8 cellular contexts compared by ENCODE assay signal in genomic region chr11:58286249-58286648, GRCh38. TPM values are rescaled to one million over a fixed set of nuclear protein-coding genes. Genes with fewer than 3 reads are reported as not detected.
DNase-seq lines count a peak whose midpoint lies in the region; ATAC-seq and TF ChIP-seq lines count a peak whose summit lies in the region.

No MANE protein-coding gene starts in this region.

- H3K4me1 ChIP-seq in A673 (ENCODE audit: insufficient read depth, low read length, poor library complexity, severe bottlenecking) (no peaks in the 10 kb centered on the region), OCI-LY1 (ENCODE audit: insufficient read depth, low read length, severe bottlenecking) (no peaks in the 10 kb centered on the region)

- H3K27ac ChIP-seq in A673 (ENCODE audit: low read depth, low read length, poor library complexity, severe bottlenecking) (no peak overlapping the region), OCI-LY1 (ENCODE audit: low read depth, low read length, poor library complexity, severe bottlenecking) (no peak overlapping the region), caudate nucleus (ENCODE audit: low read depth, low read length) (no peak overlapping the region)

- no peaks in the 10 kb centered on the region for H3K27me3 ChIP-seq in A673 (replicated peaks; ENCODE audit: insufficient read depth, low read depth, low read length, poor library complexity)
- no peaks in the 10 kb centered on the region for H3K27me3 ChIP-seq in OCI-LY1 (ENCODE audit: insufficient read depth, low read length)

- no peak overlapping the region for H3K4me2 ChIP-seq in OCI-LY1 (ENCODE audit: low read length)

- H3K79me2 ChIP-seq in OCI-LY1 (ENCODE audit: insufficient read depth, low read length), result no peaks in the 10 kb centered on the region

- ATAC-seq in HG02870 (IDR thresholded peaks at IDR 0.05; ENCODE audit: unreplicated experiment) (peak; percentile 90), esophagus mucosa (peak; percentile 86)

- CTCF ChIA-PET in A673 (lab: Charles Lee), result interaction anchor here (0.5 to 0.9 kb wide), 3 partner anchors 10 to 469 kb away, joined by 3 to 14 read pairs (median 4); no protein-coding TSS in a partner anchor

- DNase-seq in A673 (ENCODE audit: low spot score) (peak; percentile 54), retinal pigment epithelial cell (ENCODE audit: low read depth) (peak; percentile 0), caudate nucleus (lab: John Stamatoyannopoulos, UW) (no peak), activated T-cell treated with anti-CD3 and anti-CD28 coated beads for 4 hours (no peak)

- no peak overlapping the region for H3K9ac ChIP-seq in OCI-LY1 (ENCODE audit: low read length)

- no peaks in the 10 kb centered on the region for H3F3A ChIP-seq in OCI-LY1 (ENCODE audit: insufficient read depth, low read length)

- H3K4me3 ChIP-seq in A673 (ENCODE audit: low read depth, low read length, poor library complexity, severe bottlenecking), result no peak overlapping the region
- no peak overlapping the region for H3K4me3 ChIP-seq in OCI-LY1 (ENCODE audit: low read depth, low read length, poor library complexity, severe bottlenecking)
- no peak overlapping the region for H3K4me3 ChIP-seq in retinal pigment epithelial cell (ENCODE audit: low read length)

- H4K20me1 ChIP-seq in OCI-LY1 (ENCODE audit: insufficient read depth, low read length), result no peaks in the 10 kb centered on the region

- intact Hi-C loops in A673 (cut with micrococcal nuclease; ENCODE audit: unreplicated experiment), result loop anchor here (5.0 to 10.0 kb wide), 2 partner anchors 531 to 939 kb away; partner anchors contain the start of gene BTBD18

- no peak overlapping the region for H2AFZ ChIP-seq in OCI-LY1 (ENCODE audit: low read length)

- no peaks in the 10 kb centered on the region for H3K36me3 ChIP-seq in A673 (ENCODE audit: insufficient read depth, low read length, poor library complexity, severe bottlenecking)
- no peaks in the 10 kb centered on the region for H3K36me3 ChIP-seq in OCI-LY1 (ENCODE audit: insufficient read depth, low read length)

- POLR2A ChIA-PET in A673 (lab: Charles Lee; ENCODE audit: low non-redundant PET), result interaction anchor here (0.7 kb wide), 1 partner anchor 10 kb away, joined by 3 read pairs; no protein-coding TSS in a partner anchor

- no peaks in the 10 kb centered on the region for H3K9me2 ChIP-seq in OCI-LY1 (ENCODE audit: low read depth, low read length)

- H3K9me3 ChIP-seq in A673 (ENCODE audit: low read depth, low read length, poor library complexity, severe bottlenecking), result no peaks in the 10 kb centered on the region
- no peaks in the 10 kb centered on the region for H3K9me3 ChIP-seq in OCI-LY1 (ENCODE audit: low read length)

- BruUV-seq in A673 (replicated peaks; lab: Mats Ljungman, UMichigan), result no TSS peak

- TF ChIP-seq CTCF in A673 (conservative IDR thresholded peaks at IDR 0.05; ENCODE audit: low read depth, low read length), result peak; percentile 82
- peak; percentile 71; the same call in 2 of the 3 replicates for TF ChIP-seq CTCF in GM12872 (IDR thresholded peaks at IDR 0.05; ENCODE audit: insufficient read depth, low read depth, low read length)
- TF ChIP-seq CTCF in OCI-LY1 (IDR thresholded peaks at IDR 0.05; ENCODE audit: low read length), result peak; percentile 65
- TF ChIP-seq CTCF in retinal pigment epithelial cell (conservative IDR thresholded peaks at IDR 0.05; ENCODE audit: low read depth, low read length), result peak; percentile 79

RNA-seq across cellular contexts. Expression of gene OR10W1, which starts 18.2 kb away (rescaled TPM):
- total RNA-seq in A673 (2021) (not detected in 2 replicates), esophagus mucosa (not detected)

RNA-seq across cellular contexts. Expression of gene OR10Q1, which starts 57.5 kb away (rescaled TPM):
- not detected in 2 replicates for total RNA-seq in A673 (2021)
- not detected for total RNA-seq in esophagus mucosa

Comparison
In these comparisons a context has a peak if more than half of its experiments do, and no peak if none do; other contexts are left out.
1. DNase-seq: peak in A673 (single experiment) and retinal pigment epithelial cell (single experiment); none in caudate nucleus (0 of 61) and activated T-cell treated with anti-CD3 and anti-CD28 coated beads for 4 hours (single experiment).
2. Peak in every context shown above with its lines, with median percentiles within 50 percentile points of each other: CTCF ChIP-seq.